Comparison of ENCODE assay signal across 1 cellular context in the genomic region with DNA sequence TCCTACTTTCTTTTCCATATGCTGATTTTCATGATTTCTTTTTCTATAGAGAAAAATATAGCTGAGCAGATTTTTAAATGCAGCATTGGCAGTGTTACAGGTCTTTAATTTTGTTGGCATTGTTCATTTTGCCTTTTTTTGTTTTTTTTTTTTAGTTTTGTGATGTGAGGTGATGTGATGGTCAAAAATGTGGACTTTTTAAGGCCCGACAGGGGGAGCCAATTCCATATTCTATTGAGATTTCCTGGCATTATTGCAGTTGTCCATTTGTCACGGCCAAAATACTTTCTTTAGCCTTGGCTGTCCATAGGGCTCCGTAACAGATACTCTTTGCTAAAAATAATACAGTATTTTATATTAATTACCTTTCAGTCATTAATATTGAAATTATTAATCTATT.
TF ChIP-seq lines count a peak whose summit lies in the region.

No MANE protein-coding gene starts in this region.

TF ChIP-seq in SK-N-SH treated with all-trans-retinoic acid at 6 μM for 48 hours, 23 proteins besides CTCF, POLR2A, EP300 and RAD21 (continued from another document):
- TF ChIP-seq, protein P1, sequence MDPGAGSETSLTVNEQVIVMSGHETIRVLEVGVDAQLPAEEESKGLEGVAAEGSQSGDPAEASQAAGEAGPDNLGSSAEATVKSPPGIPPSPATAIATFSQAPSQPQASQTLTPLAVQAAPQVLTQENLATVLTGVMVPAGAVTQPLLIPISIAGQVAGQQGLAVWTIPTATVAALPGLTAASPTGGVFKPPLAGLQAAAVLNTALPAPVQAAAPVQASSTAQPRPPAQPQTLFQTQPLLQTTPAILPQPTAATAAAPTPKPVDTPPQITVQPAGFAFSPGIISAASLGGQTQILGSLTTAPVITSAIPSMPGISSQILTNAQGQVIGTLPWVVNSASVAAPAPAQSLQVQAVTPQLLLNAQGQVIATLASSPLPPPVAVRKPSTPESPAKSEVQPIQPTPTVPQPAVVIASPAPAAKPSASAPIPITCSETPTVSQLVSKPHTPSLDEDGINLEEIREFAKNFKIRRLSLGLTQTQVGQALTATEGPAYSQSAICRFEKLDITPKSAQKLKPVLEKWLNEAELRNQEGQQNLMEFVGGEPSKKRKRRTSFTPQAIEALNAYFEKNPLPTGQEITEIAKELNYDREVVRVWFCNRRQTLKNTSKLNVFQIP (CRISPR knock-in tag; IDR thresholded peaks at IDR 0.05; ENCODE audit: borderline replicate concordance, low read depth): no peak
- no peak for TF ChIP-seq CSDC2 (CRISPR knock-in tag; IDR thresholded peaks at IDR 0.05)
